1 cellular context compared by ENCODE assay signal in the genomic region with DNA sequence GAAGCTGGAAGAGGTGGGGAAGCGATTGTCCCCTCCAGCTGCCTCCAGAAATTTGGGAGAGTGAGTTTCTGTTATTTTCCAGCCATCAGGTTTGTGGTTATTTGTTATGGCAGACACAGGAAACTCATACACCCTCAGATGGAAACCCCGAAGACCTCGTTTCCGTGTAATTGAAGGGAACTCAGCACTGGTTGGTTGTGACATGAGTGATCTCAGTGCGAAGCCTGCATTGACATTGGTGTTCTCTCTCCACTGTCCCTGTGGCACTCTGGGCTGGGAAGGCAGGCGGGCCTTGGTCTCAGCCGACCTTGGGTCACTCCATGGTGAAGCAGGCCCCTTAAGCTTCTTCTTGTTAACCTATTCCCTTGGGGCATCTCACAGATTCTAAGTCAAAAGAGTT.
TF ChIP-seq lines count a peak whose summit lies in the region.

No MANE protein-coding gene starts in this region.

TF ChIP-seq in endothelial cell of umbilical vein, 7 proteins besides CTCF, POLR2A, EP300 and RAD21 (continued from another document):
- TF ChIP-seq, protein P1, sequence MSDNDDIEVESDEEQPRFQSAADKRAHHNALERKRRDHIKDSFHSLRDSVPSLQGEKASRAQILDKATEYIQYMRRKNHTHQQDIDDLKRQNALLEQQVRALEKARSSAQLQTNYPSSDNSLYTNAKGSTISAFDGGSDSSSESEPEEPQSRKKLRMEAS (IDR thresholded peaks at IDR 0.05; ENCODE audit: insufficient read depth, insufficient read length), result no peak
- TF ChIP-seq MYC (IDR thresholded peaks at IDR 0.05; ENCODE audit: low read depth, low read length) (no peak), POLR2AphosphoS5 (IDR thresholded peaks at IDR 0.05; ENCODE audit: insufficient read depth, low read depth, low read length) (no peak)
